ENCODE assay signal across 1 cellular context in the genomic region with DNA sequence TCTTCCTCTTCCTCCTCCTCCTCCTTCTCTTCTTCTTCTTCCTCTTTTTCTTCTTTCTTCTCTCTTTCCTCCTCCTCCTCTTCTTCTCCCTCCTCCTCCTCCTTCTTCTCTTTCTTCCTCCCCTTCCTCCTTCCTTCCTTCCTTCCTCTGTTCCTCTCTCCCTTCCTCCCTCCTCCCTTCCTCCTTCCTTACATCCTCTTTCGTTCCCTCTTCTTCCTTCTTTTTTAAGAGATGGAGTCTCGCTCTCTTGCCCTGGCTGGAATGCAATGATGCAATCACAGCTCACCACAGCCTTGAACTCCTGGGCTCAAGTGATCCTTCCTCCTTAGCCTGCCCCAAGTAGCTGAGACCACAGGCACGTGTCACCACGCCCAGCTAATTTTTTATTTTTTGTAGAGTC.
A peak's percentile ranks its signal among the peaks of the same experiment; 100 is the strongest.
TF ChIP-seq lines count a peak whose summit lies in the region.

No MANE protein-coding gene starts in this region.

TF ChIP-seq in K562, 482 proteins besides CTCF, POLR2A, EP300 and RAD21 (continued from another document and continues in another):
- TF ChIP-seq, protein P1, sequence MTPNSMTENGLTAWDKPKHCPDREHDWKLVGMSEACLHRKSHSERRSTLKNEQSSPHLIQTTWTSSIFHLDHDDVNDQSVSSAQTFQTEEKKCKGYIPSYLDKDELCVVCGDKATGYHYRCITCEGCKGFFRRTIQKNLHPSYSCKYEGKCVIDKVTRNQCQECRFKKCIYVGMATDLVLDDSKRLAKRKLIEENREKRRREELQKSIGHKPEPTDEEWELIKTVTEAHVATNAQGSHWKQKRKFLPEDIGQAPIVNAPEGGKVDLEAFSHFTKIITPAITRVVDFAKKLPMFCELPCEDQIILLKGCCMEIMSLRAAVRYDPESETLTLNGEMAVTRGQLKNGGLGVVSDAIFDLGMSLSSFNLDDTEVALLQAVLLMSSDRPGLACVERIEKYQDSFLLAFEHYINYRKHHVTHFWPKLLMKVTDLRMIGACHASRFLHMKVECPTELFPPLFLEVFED (CRISPR knock-in tag; conservative IDR thresholded peaks at IDR 0.05) = 0 out of 2 replicates have a peak, but pooled peaks have one; percentile 75
- TF ChIP-seq MXI1 (IDR thresholded peaks at IDR 0.05; ENCODE audit: low read depth, low read length) = no peak
- TF ChIP-seq ARID1B (IDR thresholded peaks at IDR 0.05) = peak; percentile 39; the same call in 1 of the 2 replicates
- TF ChIP-seq, protein P2, sequence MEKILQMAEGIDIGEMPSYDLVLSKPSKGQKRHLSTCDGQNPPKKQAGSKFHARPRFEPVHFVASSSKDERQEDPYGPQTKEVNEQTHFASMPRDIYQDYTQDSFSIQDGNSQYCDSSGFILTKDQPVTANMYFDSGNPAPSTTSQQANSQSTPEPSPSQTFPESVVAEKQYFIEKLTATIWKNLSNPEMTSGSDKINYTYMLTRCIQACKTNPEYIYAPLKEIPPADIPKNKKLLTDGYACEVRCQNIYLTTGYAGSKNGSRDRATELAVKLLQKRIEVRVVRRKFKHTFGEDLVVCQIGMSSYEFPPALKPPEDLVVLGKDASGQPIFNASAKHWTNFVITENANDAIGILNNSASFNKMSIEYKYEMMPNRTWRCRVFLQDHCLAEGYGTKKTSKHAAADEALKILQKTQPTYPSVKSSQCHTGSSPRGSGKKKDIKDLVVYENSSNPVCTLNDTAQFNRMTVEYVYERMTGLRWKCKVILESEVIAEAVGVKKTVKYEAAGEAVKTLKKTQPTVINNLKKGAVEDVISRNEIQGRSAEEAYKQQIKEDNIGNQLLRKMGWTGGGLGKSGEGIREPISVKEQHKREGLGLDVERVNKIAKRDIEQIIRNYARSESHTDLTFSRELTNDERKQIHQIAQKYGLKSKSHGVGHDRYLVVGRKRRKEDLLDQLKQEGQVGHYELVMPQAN (IDR thresholded peaks at IDR 0.05; ENCODE audit: borderline replicate concordance) = no peak
- no peak for TF ChIP-seq SOX6 (IDR thresholded peaks at IDR 0.05)
- peak; percentile 47 for TF ChIP-seq ATF7 (IDR thresholded peaks at IDR 0.05)
- TF ChIP-seq RBM15 (IDR thresholded peaks at IDR 0.05; ENCODE audit: insufficient read depth, low read length) = no peak
- no peak for TF ChIP-seq GATAD2A (IDR thresholded peaks at IDR 0.05)
- no peak for TF ChIP-seq CC2D1A (IDR thresholded peaks at IDR 0.05)
- TF ChIP-seq ZNF75A (CRISPR knock-in tag; IDR thresholded peaks at IDR 0.05) = no peak
- no peak for TF ChIP-seq RBFOX2 (IDR thresholded peaks at IDR 0.05; ENCODE audit: low read depth, low read length)
- no peak for TF ChIP-seq RB1 (IDR thresholded peaks at IDR 0.05; ENCODE audit: low read depth)
- no peak; the same call in 1 of the 2 replicates for TF ChIP-seq DPF2 (IDR thresholded peaks at IDR 0.05)
- no peak for TF ChIP-seq ZEB2 (IDR thresholded peaks at IDR 0.05)
- TF ChIP-seq DACH1 (IDR thresholded peaks at IDR 0.05; ENCODE audit: partially characterized antibody) = no peak
- TF ChIP-seq ARID2 (IDR thresholded peaks at IDR 0.05) = no peak
- TF ChIP-seq, protein P3, sequence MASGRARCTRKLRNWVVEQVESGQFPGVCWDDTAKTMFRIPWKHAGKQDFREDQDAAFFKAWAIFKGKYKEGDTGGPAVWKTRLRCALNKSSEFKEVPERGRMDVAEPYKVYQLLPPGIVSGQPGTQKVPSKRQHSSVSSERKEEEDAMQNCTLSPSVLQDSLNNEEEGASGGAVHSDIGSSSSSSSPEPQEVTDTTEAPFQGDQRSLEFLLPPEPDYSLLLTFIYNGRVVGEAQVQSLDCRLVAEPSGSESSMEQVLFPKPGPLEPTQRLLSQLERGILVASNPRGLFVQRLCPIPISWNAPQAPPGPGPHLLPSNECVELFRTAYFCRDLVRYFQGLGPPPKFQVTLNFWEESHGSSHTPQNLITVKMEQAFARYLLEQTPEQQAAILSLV (tag; IDR thresholded peaks at IDR 0.05) = no peak
- TF ChIP-seq GABPB2 (CRISPR knock-in tag; conservative IDR thresholded peaks at IDR 0.05) = no peak
- no peak for TF ChIP-seq ZNF217 (CRISPR knock-in tag; IDR thresholded peaks at IDR 0.05)
- no peak for TF ChIP-seq MECOM (CRISPR knock-in tag; IDR thresholded peaks at IDR 0.05)
- no peak for TF ChIP-seq MCM3 (IDR thresholded peaks at IDR 0.05)
- TF ChIP-seq ZNF232 (CRISPR knock-in tag; IDR thresholded peaks at IDR 0.05) = no peak
- peak; percentile 49; the same call in 1 of the 2 replicates for TF ChIP-seq ZNF263 (CRISPR knock-in tag; IDR thresholded peaks at IDR 0.05; ENCODE audit: borderline replicate concordance)
- TF ChIP-seq MIER1 (IDR thresholded peaks at IDR 0.05; ENCODE audit: low read depth) = no peak
- TF ChIP-seq ZFPM2 (CRISPR knock-in tag; IDR thresholded peaks at IDR 0.05) = no peak
- TF ChIP-seq ELF1 (tag; IDR thresholded peaks at IDR 0.05) = no peak
- TF ChIP-seq, protein P4, sequence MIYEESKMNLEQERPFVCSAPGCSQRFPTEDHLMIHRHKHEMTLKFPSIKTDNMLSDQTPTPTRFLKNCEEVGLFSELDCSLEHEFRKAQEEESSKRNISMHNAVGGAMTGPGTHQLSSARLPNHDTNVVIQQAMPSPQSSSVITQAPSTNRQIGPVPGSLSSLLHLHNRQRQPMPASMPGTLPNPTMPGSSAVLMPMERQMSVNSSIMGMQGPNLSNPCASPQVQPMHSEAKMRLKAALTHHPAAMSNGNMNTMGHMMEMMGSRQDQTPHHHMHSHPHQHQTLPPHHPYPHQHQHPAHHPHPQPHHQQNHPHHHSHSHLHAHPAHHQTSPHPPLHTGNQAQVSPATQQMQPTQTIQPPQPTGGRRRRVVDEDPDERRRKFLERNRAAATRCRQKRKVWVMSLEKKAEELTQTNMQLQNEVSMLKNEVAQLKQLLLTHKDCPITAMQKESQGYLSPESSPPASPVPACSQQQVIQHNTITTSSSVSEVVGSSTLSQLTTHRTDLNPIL (CRISPR knock-in tag; IDR thresholded peaks at IDR 0.05) = no peak
- no peak for TF ChIP-seq TAF7 (tag; IDR thresholded peaks at IDR 0.05)
- TF ChIP-seq, protein P5, sequence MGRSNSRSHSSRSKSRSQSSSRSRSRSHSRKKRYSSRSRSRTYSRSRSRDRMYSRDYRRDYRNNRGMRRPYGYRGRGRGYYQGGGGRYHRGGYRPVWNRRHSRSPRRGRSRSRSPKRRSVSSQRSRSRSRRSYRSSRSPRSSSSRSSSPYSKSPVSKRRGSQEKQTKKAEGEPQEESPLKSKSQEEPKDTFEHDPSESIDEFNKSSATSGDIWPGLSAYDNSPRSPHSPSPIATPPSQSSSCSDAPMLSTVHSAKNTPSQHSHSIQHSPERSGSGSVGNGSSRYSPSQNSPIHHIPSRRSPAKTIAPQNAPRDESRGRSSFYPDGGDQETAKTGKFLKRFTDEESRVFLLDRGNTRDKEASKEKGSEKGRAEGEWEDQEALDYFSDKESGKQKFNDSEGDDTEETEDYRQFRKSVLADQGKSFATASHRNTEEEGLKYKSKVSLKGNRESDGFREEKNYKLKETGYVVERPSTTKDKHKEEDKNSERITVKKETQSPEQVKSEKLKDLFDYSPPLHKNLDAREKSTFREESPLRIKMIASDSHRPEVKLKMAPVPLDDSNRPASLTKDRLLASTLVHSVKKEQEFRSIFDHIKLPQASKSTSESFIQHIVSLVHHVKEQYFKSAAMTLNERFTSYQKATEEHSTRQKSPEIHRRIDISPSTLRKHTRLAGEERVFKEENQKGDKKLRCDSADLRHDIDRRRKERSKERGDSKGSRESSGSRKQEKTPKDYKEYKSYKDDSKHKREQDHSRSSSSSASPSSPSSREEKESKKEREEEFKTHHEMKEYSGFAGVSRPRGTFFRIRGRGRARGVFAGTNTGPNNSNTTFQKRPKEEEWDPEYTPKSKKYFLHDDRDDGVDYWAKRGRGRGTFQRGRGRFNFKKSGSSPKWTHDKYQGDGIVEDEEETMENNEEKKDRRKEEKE (IDR thresholded peaks at IDR 0.05; ENCODE audit: borderline replicate concordance in 1 of 2, control insufficient read depth in 1 of 2, low read depth in 2 of 2, low read length in 1 of 2) = no peak
- TF ChIP-seq KAT2B (IDR thresholded peaks at IDR 0.05; ENCODE audit: low read depth, low read length) = no peak
- TF ChIP-seq, protein P6, sequence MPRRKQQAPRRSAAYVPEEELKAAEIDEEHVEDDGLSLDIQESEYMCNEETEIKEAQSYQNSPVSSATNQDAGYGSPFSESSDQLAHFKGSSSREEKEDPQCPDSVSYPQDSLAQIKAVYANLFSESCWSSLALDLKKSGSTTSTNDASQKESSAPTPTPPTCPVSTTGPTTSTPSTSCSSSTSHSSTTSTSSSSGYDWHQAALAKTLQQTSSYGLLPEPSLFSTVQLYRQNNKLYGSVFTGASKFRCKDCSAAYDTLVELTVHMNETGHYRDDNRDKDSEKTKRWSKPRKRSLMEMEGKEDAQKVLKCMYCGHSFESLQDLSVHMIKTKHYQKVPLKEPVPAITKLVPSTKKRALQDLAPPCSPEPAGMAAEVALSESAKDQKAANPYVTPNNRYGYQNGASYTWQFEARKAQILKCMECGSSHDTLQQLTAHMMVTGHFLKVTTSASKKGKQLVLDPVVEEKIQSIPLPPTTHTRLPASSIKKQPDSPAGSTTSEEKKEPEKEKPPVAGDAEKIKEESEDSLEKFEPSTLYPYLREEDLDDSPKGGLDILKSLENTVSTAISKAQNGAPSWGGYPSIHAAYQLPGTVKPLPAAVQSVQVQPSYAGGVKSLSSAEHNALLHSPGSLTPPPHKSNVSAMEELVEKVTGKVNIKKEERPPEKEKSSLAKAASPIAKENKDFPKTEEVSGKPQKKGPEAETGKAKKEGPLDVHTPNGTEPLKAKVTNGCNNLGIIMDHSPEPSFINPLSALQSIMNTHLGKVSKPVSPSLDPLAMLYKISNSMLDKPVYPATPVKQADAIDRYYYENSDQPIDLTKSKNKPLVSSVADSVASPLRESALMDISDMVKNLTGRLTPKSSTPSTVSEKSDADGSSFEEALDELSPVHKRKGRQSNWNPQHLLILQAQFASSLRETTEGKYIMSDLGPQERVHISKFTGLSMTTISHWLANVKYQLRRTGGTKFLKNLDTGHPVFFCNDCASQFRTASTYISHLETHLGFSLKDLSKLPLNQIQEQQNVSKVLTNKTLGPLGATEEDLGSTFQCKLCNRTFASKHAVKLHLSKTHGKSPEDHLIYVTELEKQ (CRISPR knock-in tag; IDR thresholded peaks at IDR 0.05) = no peak
- TF ChIP-seq TCFL5 (CRISPR knock-in tag; conservative IDR thresholded peaks at IDR 0.05) = no peak
- no peak for TF ChIP-seq SRSF3 (IDR thresholded peaks at IDR 0.05; ENCODE audit: insufficient read depth, low read length)
- TF ChIP-seq YBX1 (IDR thresholded peaks at IDR 0.05) = no peak
- TF ChIP-seq, protein P7, sequence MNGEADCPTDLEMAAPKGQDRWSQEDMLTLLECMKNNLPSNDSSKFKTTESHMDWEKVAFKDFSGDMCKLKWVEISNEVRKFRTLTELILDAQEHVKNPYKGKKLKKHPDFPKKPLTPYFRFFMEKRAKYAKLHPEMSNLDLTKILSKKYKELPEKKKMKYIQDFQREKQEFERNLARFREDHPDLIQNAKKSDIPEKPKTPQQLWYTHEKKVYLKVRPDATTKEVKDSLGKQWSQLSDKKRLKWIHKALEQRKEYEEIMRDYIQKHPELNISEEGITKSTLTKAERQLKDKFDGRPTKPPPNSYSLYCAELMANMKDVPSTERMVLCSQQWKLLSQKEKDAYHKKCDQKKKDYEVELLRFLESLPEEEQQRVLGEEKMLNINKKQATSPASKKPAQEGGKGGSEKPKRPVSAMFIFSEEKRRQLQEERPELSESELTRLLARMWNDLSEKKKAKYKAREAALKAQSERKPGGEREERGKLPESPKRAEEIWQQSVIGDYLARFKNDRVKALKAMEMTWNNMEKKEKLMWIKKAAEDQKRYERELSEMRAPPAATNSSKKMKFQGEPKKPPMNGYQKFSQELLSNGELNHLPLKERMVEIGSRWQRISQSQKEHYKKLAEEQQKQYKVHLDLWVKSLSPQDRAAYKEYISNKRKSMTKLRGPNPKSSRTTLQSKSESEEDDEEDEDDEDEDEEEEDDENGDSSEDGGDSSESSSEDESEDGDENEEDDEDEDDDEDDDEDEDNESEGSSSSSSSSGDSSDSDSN (IDR thresholded peaks at IDR 0.05; ENCODE audit: borderline replicate concordance in 1 of 2, low read depth in 2 of 2, low read length in 2 of 2) = no peak
- TF ChIP-seq NBN (IDR thresholded peaks at IDR 0.05; ENCODE audit: low read depth) = 0 out of 2 replicates have a peak, but pooled peaks have one; percentile 64
- no peak for TF ChIP-seq ZNF133 (CRISPR knock-in tag; IDR thresholded peaks at IDR 0.05)
- TF ChIP-seq MBD2 (IDR thresholded peaks at IDR 0.05; ENCODE audit: borderline replicate concordance, low read depth) = no peak
- peak; percentile 88 for TF ChIP-seq CEBPG (CRISPR knock-in tag; IDR thresholded peaks at IDR 0.05)
- TF ChIP-seq CEBPG (tag; conservative IDR thresholded peaks at IDR 0.05 in 1 of 2, IDR thresholded peaks at IDR 0.05 in 1 of 2) = peak in 1 of 2 experiments; percentile 84; a peak in 2 of 4 replicates
- TF ChIP-seq ZNF146 (CRISPR knock-in tag; IDR thresholded peaks at IDR 0.05; ENCODE audit: unreplicated experiment) = no peak
- TF ChIP-seq, protein P8, sequence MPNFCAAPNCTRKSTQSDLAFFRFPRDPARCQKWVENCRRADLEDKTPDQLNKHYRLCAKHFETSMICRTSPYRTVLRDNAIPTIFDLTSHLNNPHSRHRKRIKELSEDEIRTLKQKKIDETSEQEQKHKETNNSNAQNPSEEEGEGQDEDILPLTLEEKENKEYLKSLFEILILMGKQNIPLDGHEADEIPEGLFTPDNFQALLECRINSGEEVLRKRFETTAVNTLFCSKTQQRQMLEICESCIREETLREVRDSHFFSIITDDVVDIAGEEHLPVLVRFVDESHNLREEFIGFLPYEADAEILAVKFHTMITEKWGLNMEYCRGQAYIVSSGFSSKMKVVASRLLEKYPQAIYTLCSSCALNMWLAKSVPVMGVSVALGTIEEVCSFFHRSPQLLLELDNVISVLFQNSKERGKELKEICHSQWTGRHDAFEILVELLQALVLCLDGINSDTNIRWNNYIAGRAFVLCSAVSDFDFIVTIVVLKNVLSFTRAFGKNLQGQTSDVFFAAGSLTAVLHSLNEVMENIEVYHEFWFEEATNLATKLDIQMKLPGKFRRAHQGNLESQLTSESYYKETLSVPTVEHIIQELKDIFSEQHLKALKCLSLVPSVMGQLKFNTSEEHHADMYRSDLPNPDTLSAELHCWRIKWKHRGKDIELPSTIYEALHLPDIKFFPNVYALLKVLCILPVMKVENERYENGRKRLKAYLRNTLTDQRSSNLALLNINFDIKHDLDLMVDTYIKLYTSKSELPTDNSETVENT (CRISPR knock-in tag; IDR thresholded peaks at IDR 0.05) = no peak
- no peak for TF ChIP-seq KLF16 (IDR thresholded peaks at IDR 0.05)
- no peak for TF ChIP-seq CBX5 (IDR thresholded peaks at IDR 0.05; ENCODE audit: borderline replicate concordance, low read depth)
- no peak for TF ChIP-seq CAMTA2 (CRISPR knock-in tag; conservative IDR thresholded peaks at IDR 0.05)
- no peak for TF ChIP-seq ZNF354B (CRISPR knock-in tag; IDR thresholded peaks at IDR 0.05)
- TF ChIP-seq HCFC1 (IDR thresholded peaks at IDR 0.05; ENCODE audit: low read depth, low read length) = no peak
- TF ChIP-seq RUNX1 (IDR thresholded peaks at IDR 0.05; ENCODE audit: low read depth) = no peak
- peak; percentile 78 to 84 for TF ChIP-seq KDM1A (IDR thresholded peaks at IDR 0.05)
- TF ChIP-seq HDAC1 (IDR thresholded peaks at IDR 0.05) = peak in 1 of 2 experiments; percentile 68; a peak in 1 of 4 replicates
